ENCODE assay signal across 8 cellular contexts in genomic region chr14:20415723-20416622, GRCh38. TPM values are rescaled to one million over a fixed set of nuclear protein-coding genes. Genes with fewer than 3 reads are reported as not detected.
DNase-seq lines count a peak whose midpoint lies in the region; ATAC-seq and TF ChIP-seq lines count a peak whose summit lies in the region.

No MANE protein-coding gene starts in this region.

- H3K9me3 Mint-ChIP-seq in activated naive CD8-positive, alpha-beta T cell treated with anti-CD3 and anti-CD28 coated beads for 36 hours = no peaks in the 10 kb centered on the region

- H3K27ac Mint-ChIP-seq in activated naive CD8-positive, alpha-beta T cell treated with anti-CD3 and anti-CD28 coated beads for 36 hours = peak overlapping the region; percentile 7

- H3K4me3 ChIP-seq in GM12875 (ENCODE audit: low read depth, low read length) = no peak overlapping the region

- DNase-seq in AML-193 (lab: John Stamatoyannopoulos, UW) (peak; percentile 80 to 83), NOMO-1 treated with DMSO at 0.1 percent for 48 hours (lab: John Stamatoyannopoulos, UW; ENCODE audit: unreplicated experiment) (peak; percentile 73), iPS-NIHi7 (ENCODE audit: extremely low spot score) (peak; percentile 57), HPDE6-E6E7 (ENCODE audit: extremely low spot score) (no peak)
- peak; percentile 18 for DNase-seq in activated naive CD8-positive, alpha-beta T cell treated with anti-CD3 and anti-CD28 coated beads for 36 hours
- DNase-seq in stimulated activated CD8-positive, alpha-beta memory T cell treated with anti-CD3 and anti-CD28 coated beads, Interleukin-15, amount 100 ng/mL, for 1 hour (ENCODE audit: low read depth) = peak; percentile 22

- peak; percentile 29 for ATAC-seq in HG03520 (IDR thresholded peaks at IDR 0.05; ENCODE audit: unreplicated experiment)

- no peaks in the 10 kb centered on the region for H3K27me3 Mint-ChIP-seq in activated naive CD8-positive, alpha-beta T cell treated with anti-CD3 and anti-CD28 coated beads for 36 hours

- H3K4me1 Mint-ChIP-seq in activated naive CD8-positive, alpha-beta T cell treated with anti-CD3 and anti-CD28 coated beads for 36 hours = peaks cover 29% of the 10 kb centered on the region

- peaks cover 7% of the 10 kb centered on the region for H3K36me3 Mint-ChIP-seq in activated naive CD8-positive, alpha-beta T cell treated with anti-CD3 and anti-CD28 coated beads for 36 hours

- no peak overlapping the region for H3K4me3 Mint-ChIP-seq in activated naive CD8-positive, alpha-beta T cell treated with anti-CD3 and anti-CD28 coated beads for 36 hours

- peak; percentile 43; the same call in 1 of the 2 replicates for TF ChIP-seq CTCF in GM12875 (IDR thresholded peaks at IDR 0.05; ENCODE audit: borderline replicate concordance, insufficient read depth, low read depth, low read length)

RNA-seq across cellular contexts. Expression of gene TEP1, which starts 2.7 kb away (rescaled TPM):
- 10 to 100 TPM; 21.6 to 22.1 TPM for total RNA-seq in activated naive CD8-positive, alpha-beta T cell treated with anti-CD3 and anti-CD28 coated beads for 36 hours

RNA-seq across cellular contexts. Expression of gene KLHL33, which starts 20.0 kb away (rescaled TPM):
- total RNA-seq in activated naive CD8-positive, alpha-beta T cell treated with anti-CD3 and anti-CD28 coated beads for 36 hours = under 1 TPM; 0.50 to 0.68 TPM

RNA-seq across cellular contexts. Expression of gene OSGEP, which starts 38.6 kb away (rescaled TPM):
- total RNA-seq in activated naive CD8-positive, alpha-beta T cell treated with anti-CD3 and anti-CD28 coated beads for 36 hours = 10 to 100 TPM; 59.0 to 59.2 TPM

RNA-seq across cellular contexts. Expression of gene APEX1, which starts 39.1 kb away (rescaled TPM):
- 100 to 1,000 TPM; 253 to 277 TPM for total RNA-seq in activated naive CD8-positive, alpha-beta T cell treated with anti-CD3 and anti-CD28 coated beads for 36 hours

RNA-seq across cellular contexts. Expression of gene PIP4P1, which starts 45.3 kb away (rescaled TPM):
- 10 to 100 TPM; 27.6 to 28.7 TPM for total RNA-seq in activated naive CD8-positive, alpha-beta T cell treated with anti-CD3 and anti-CD28 coated beads for 36 hours
